Comparison of ENCODE assay signal across 16 cellular contexts in genomic region chr10:26407406-26407969, GRCh38. TPM values are rescaled to one million over a fixed set of nuclear protein-coding genes. Genes with fewer than 3 reads are reported as not detected.
DNase-seq lines count a peak whose midpoint lies in the region; ATAC-seq, FAIRE-seq and TF ChIP-seq lines count a peak whose summit lies in the region.
"Had no signal": no experiment of that assay in that cellular context is flagged by ENCODE, and none has a peak within 500 bp of the region (broad histone marks: within the 10 kb centered on the region; RNA-seq: fewer than 3 reads in every experiment).

No MANE protein-coding gene starts in this region.

- TF ChIP-seq CTCF in CD8-positive, alpha-beta T cell (IDR thresholded peaks at IDR 0.05), result no peak
- TF ChIP-seq CTCF in HFFc6 (IDR thresholded peaks at IDR 0.05), result no peak
- no peak for TF ChIP-seq CTCF in GM12878 (IDR thresholded peaks at IDR 0.05 in 2 of 3, conservative IDR thresholded peaks at IDR 0.05 in 1 of 3; ENCODE audit: control insufficient read depth in 2 of 3, extremely low read depth in 1 of 3, insufficient read depth in 1 of 3, low read depth in 3 of 3, low read length in 3 of 3)

- no peaks in the 10 kb centered on the region for H3K27me3 Mint-ChIP-seq in CD8-positive, alpha-beta T cell (ENCODE audit: low read depth)
- H3K27me3 Mint-ChIP-seq in HFFc6 (ENCODE audit: insufficient read depth), result no peaks in the 10 kb centered on the region
- peaks cover 21% of the 10 kb centered on the region for H3K27me3 Mint-ChIP-seq in activated CD4-positive, alpha-beta T cell treated with anti-CD3 and anti-CD28 coated beads, Interleukin-2, amount 10 ng/mL, durations not matched to agents 24 days and 14 days
- H3K27me3 Mint-ChIP-seq: T-cell had no signal

- SMC1A ChIA-PET in GM12878 (lab: Charles Lee; ENCODE audit: uncharacterized antibody, unreplicated experiment), result interaction anchor here (0.8 to 10.0 kb wide), 7 partner anchors 10 to 1838 kb away, joined by 3 to 69 read pairs (median 8); no protein-coding TSS in a partner anchor

- H3K27me3 ChIP-seq in CD8-positive, alpha-beta T cell (ENCODE audit: insufficient read depth, low read length), result no peaks in the 10 kb centered on the region
- no peaks in the 10 kb centered on the region for H3K27me3 ChIP-seq in GM12878 (replicated peaks in 1 of 2; ENCODE audit: control insufficient read depth in 2 of 2, insufficient read depth in 2 of 2, low read length in 1 of 2)
- H3K27me3 ChIP-seq in mesendoderm (ENCODE audit: insufficient read depth, low read length, poor library complexity), result no peaks in the 10 kb centered on the region

- no peaks in the 10 kb centered on the region for H3K36me3 Mint-ChIP-seq in CD8-positive, alpha-beta T cell
- H3K36me3 Mint-ChIP-seq in HFFc6 (ENCODE audit: low read depth), result no peaks in the 10 kb centered on the region
- no peaks in the 10 kb centered on the region for H3K36me3 Mint-ChIP-seq in activated CD4-positive, alpha-beta T cell treated with anti-CD3 and anti-CD28 coated beads, Interleukin-2, amount 10 ng/mL, durations not matched to agents 24 days and 14 days (ENCODE audit: low read depth)
- H3K36me3 Mint-ChIP-seq: T-cell had no signal

- no peak overlapping the region for H3K23ac ChIP-seq in mesendoderm (ENCODE audit: low read length)

- no peak overlapping the region for H2AK5ac ChIP-seq in mesendoderm (ENCODE audit: low read length)

- H4K8ac ChIP-seq in mesendoderm (ENCODE audit: low read depth, low read length), result no peak overlapping the region

- H2AFZ ChIP-seq in GM12878 (ENCODE audit: control insufficient read depth, low read depth, low read length), result peak overlapping the region; percentile 21; the same call in 1 of the 2 replicates

- H3K4me1 Mint-ChIP-seq in CD8-positive, alpha-beta T cell (ENCODE audit: low read depth), result peaks cover 3% of the 10 kb centered on the region
- peaks cover 17% of the 10 kb centered on the region for H3K4me1 Mint-ChIP-seq in HFFc6 (ENCODE audit: low read depth)
- H3K4me1 Mint-ChIP-seq in activated CD4-positive, alpha-beta T cell treated with anti-CD3 and anti-CD28 coated beads, Interleukin-2, amount 10 ng/mL, durations not matched to agents 24 days and 14 days, result no peaks in the 10 kb centered on the region

- no peak overlapping the region for H3K27ac ChIP-seq in CD8-positive, alpha-beta T cell (ENCODE audit: low read depth, low read length)
- H3K27ac ChIP-seq in GM12878 (ENCODE audit: control insufficient read depth, insufficient read depth) (no peak overlapping the region), mesendoderm (ENCODE audit: low read depth, low read length) (no peak overlapping the region)
- H3K27ac ChIP-seq: thoracic aorta had no signal

- H3K4me2 ChIP-seq in GM12878 (ENCODE audit: control insufficient read depth, insufficient read depth) (no peak overlapping the region), mesendoderm (ENCODE audit: low read length) (no peak overlapping the region)

- POLR2A ChIA-PET in CD8-positive, alpha-beta T cell (lab: Charles Lee), result interaction anchor here (0.6 to 0.8 kb wide), 2 partner anchors 121 to 145 kb away, joined by 3 read pairs; no protein-coding TSS in a partner anchor
- POLR2A ChIA-PET in GM12878 (lab: Charles Lee), result interaction anchor here (1.4 kb wide), 1 partner anchor 23 kb away, joined by 8 read pairs; no protein-coding TSS in a partner anchor

- TF ChIP-seq POLR2A in GM12878 (IDR thresholded peaks at IDR 0.05; ENCODE audit: low read depth, low read length), result no peak

- no peak overlapping the region for H3K9ac ChIP-seq in GM12878 (ENCODE audit: control insufficient read depth, insufficient read depth, low read length)
- H3K9ac ChIP-seq in mesendoderm (ENCODE audit: low read length), result no peak overlapping the region

- H3K79me2 ChIP-seq in GM12878 (ENCODE audit: control insufficient read depth, insufficient read depth, low read length), result no peaks in the 10 kb centered on the region
- no peaks in the 10 kb centered on the region for H3K79me2 ChIP-seq in mesendoderm (ENCODE audit: control insufficient read depth, insufficient read depth, low read length)

- no peak for DNase-seq in CD8-positive, alpha-beta T cell
- peak; percentile 93 for DNase-seq in HFFc6
- DNase-seq in GM12878 (ENCODE audit: low read depth, low spot score), result no peak
- DNase-seq in mesendoderm, result peak; percentile 27
- DNase-seq in activated CD4-positive, alpha-beta T cell treated with anti-CD3 and anti-CD28 coated beads, Interleukin-2, amount 10 ng/mL, durations not matched to agents 24 days and 14 days, result no peak
- DNase-seq in GF-D8 (lab: John Stamatoyannopoulos, UW), result no peak
- DNase-seq in DMS153 treated with DMSO at 0.1 percent for 48 hours (lab: John Stamatoyannopoulos, UW; ENCODE audit: unreplicated experiment), result no peak
- DNase-seq: anterior cingulate cortex; NCI-H82; nucleus accumbens; stimulated activated CD4-positive, alpha-beta T cell treated with anti-CD3 and anti-CD28 coated beads, Interleukin-2, amount 100 ng/mL, for 48 hours had no signal

- no peaks in the 10 kb centered on the region for H3K4me1 ChIP-seq in CD8-positive, alpha-beta T cell (ENCODE audit: insufficient read depth, low read length)
- H3K4me1 ChIP-seq in GM12878 (ENCODE audit: control insufficient read depth, insufficient read depth, low read length) (peaks cover 19% of the 10 kb centered on the region), mesendoderm (ENCODE audit: control insufficient read depth, low read depth, low read length) (no peaks in the 10 kb centered on the region)

- H3K9me3 Mint-ChIP-seq in CD8-positive, alpha-beta T cell, result peaks cover 3% of the 10 kb centered on the region
- no peaks in the 10 kb centered on the region; the same call in 1 of the 2 replicates for H3K9me3 Mint-ChIP-seq in HFFc6
- no peaks in the 10 kb centered on the region for H3K9me3 Mint-ChIP-seq in activated CD4-positive, alpha-beta T cell treated with anti-CD3 and anti-CD28 coated beads, Interleukin-2, amount 10 ng/mL, durations not matched to agents 24 days and 14 days

- H3K4me3 Mint-ChIP-seq in CD8-positive, alpha-beta T cell, result no peak overlapping the region
- no peak overlapping the region for H3K4me3 Mint-ChIP-seq in HFFc6
- no peak overlapping the region for H3K4me3 Mint-ChIP-seq in activated CD4-positive, alpha-beta T cell treated with anti-CD3 and anti-CD28 coated beads, Interleukin-2, amount 10 ng/mL, durations not matched to agents 24 days and 14 days
- H3K4me3 Mint-ChIP-seq: T-cell had no signal

- BruUV-seq in GM12878 (replicated peaks; lab: Mats Ljungman, UMichigan), result no TSS peak

- no peaks in the 10 kb centered on the region for H3K79me1 ChIP-seq in mesendoderm (ENCODE audit: low read length)

- H2BK120ac ChIP-seq in mesendoderm (ENCODE audit: low read depth, low read length), result no peak overlapping the region

- H3K4me3 ChIP-seq in CD8-positive, alpha-beta T cell (ENCODE audit: low read depth, low read length), result no peak overlapping the region
- H3K4me3 ChIP-seq in GM12878, result no peak overlapping the region
- H3K4me3 ChIP-seq in mesendoderm (ENCODE audit: low read length), result no peak overlapping the region
- H3K4me3 ChIP-seq: thoracic aorta had no signal

- H2BK15ac ChIP-seq in mesendoderm (replicated peaks; ENCODE audit: low read depth), result no peak overlapping the region

- no peak overlapping the region for H2BK5ac ChIP-seq in mesendoderm (ENCODE audit: low read length)

- CTCF ChIA-PET in CD8-positive, alpha-beta T cell (lab: Charles Lee), result interaction anchor here (0.6 to 0.7 kb wide), 2 partner anchors 96 to 747 kb away, joined by 3 read pairs; partner anchors contain the start of gene YME1L1
- CTCF ChIA-PET in GM12878 (lab: Yijun Ruan, JAX), result interaction anchor here (0.6 to 2.7 kb wide), 4 partner anchors 28 to 747 kb away, joined by 3 to 9 read pairs (median 3); no protein-coding TSS in a partner anchor

- no peak for TF ChIP-seq EP300 in GM12878 (IDR thresholded peaks at IDR 0.05; ENCODE audit: borderline replicate concordance in 1 of 2, control insufficient read depth in 1 of 2, low read depth in 2 of 2, low read length in 2 of 2)

- H3K9me3 ChIP-seq in CD8-positive, alpha-beta T cell (ENCODE audit: low read length), result no peaks in the 10 kb centered on the region
- no peaks in the 10 kb centered on the region for H3K9me3 ChIP-seq in GM12878 (replicated peaks; ENCODE audit: control insufficient read depth, insufficient read depth, low read length)
- H3K9me3 ChIP-seq: thoracic aorta had no signal

- no peaks in the 10 kb centered on the region for H4K20me1 ChIP-seq in GM12878 (ENCODE audit: control insufficient read depth, insufficient read depth)

- RAD21 ChIA-PET in GM12878 (lab: Charles Lee; ENCODE audit: unreplicated experiment), result interaction anchor here (3.0 kb wide), 1 partner anchor 149 kb away, joined by 11 read pairs; no protein-coding TSS in a partner anchor

- H3K27ac Mint-ChIP-seq in CD8-positive, alpha-beta T cell, result no peak overlapping the region
- peak overlapping the region; percentile 94 for H3K27ac Mint-ChIP-seq in HFFc6
- no peak overlapping the region for H3K27ac Mint-ChIP-seq in activated CD4-positive, alpha-beta T cell treated with anti-CD3 and anti-CD28 coated beads, Interleukin-2, amount 10 ng/mL, durations not matched to agents 24 days and 14 days
- H3K27ac Mint-ChIP-seq: T-cell had no signal

- intact Hi-C loops in CD8-positive, alpha-beta T cell (cut with DNase I, micrococcal nuclease), result no loop called here
- intact Hi-C loops in GM12878 (cut with micrococcal nuclease; ENCODE audit: unreplicated experiment), result no loop called here
- intact Hi-C loops in activated CD4-positive, alpha-beta T cell treated with anti-CD3 and anti-CD28 coated beads, Interleukin-2, amount 10 ng/mL, durations not matched to agents 24 days and 14 days (cut with micrococcal nuclease), result no loop called here

- peak; percentile 26 for ATAC-seq in CD8-positive, alpha-beta T cell
- ATAC-seq in GM12878, result peak; percentile 21; the same call in 2 of the 3 replicates
- ATAC-seq in GM18502 (IDR thresholded peaks at IDR 0.05; ENCODE audit: poor library complexity, unreplicated experiment), result no peak
- ATAC-seq: T-cell had no signal

- in situ Hi-C loops in GM12878 (cut with MboI), result no loop called here

- FAIRE-seq in GM12878 (lab: Jason Lieb, UNC), result no peak
- FAIRE-seq: endothelial cell of umbilical vein, keratinocyte had no signal

- H3K36me3 ChIP-seq in CD8-positive, alpha-beta T cell (ENCODE audit: insufficient read depth, low read length), result no peaks in the 10 kb centered on the region
- no peaks in the 10 kb centered on the region for H3K36me3 ChIP-seq in GM12878 (ENCODE audit: control insufficient read depth in 2 of 2, insufficient read depth in 2 of 2, low read length in 1 of 2)
- H3K36me3 ChIP-seq in mesendoderm (ENCODE audit: control insufficient read depth, insufficient read depth, low read length), result no peaks in the 10 kb centered on the region
- H3K36me3 ChIP-seq: thoracic aorta had no signal

- H3K4ac ChIP-seq in mesendoderm (ENCODE audit: low read depth, low read length), result no peak overlapping the region

- WGBS in GM12878 (ENCODE audit: insufficient coverage, insufficient replicate concordance, low lambda C conversion rate, missing lambda C conversion rate), result 63% methylated on average over 2 of the region's 2 CpGs
- WGBS in mesendoderm (ENCODE audit: extremely low coverage, insufficient coverage, low lambda C conversion rate), result no CpG with 5 or more reads among the region's 2 CpGs

- no peak overlapping the region for H3K56ac ChIP-seq in mesendoderm (ENCODE audit: low read length)

- H4K5ac ChIP-seq in mesendoderm (ENCODE audit: low read length), result no peak overlapping the region

- no peak for TF ChIP-seq RAD21 in GM12878 (IDR thresholded peaks at IDR 0.05; ENCODE audit: insufficient read depth, low read depth, low read length)

- no peak overlapping the region for H3K18ac ChIP-seq in mesendoderm (ENCODE audit: low read length)

RNA-seq across cellular contexts. Expression of gene APBB1IP, which starts 30.7 kb away (rescaled TPM):
- 10 to 100 TPM; 36.4 to 36.8 TPM for total RNA-seq in CD8-positive, alpha-beta T cell
- total RNA-seq in HFFc6 (2021; fragmentation: NEBNext Ultra II Directional; extraction: Animal tissue kit (Norgen Biotek cat#: 25700)), result 10 to 100 TPM; 30.7 to 37.6 (median 35.5) TPM
- 95.1 and 97.5 TPM in 2 replicates for total RNA-seq in GM12878 (2013; cell fraction: nucleolus; rRNA removed)
- total RNA-seq in GM12878 (2014; rRNA removed) (14.7 and 14.8 TPM in 2 replicates), GM12878 (2014; rRNA removed; fragmentation: Illumina TruSeq; extraction: Trizol) (18.2 and 20.0 TPM in 2 replicates), GM12878 (2021) (67.0 and 67.4 TPM in 2 replicates)
- 26.8 TPM for polyA plus RNA-seq in GM12878 (2011; ENCODE audit: low read depth)
- polyA plus RNA-seq in GM12878 (2011; rRNA removed) (10.6 and 12.5 TPM in 2 replicates), GM12878 (2014; fragmentation: Illumina TruSeq; extraction: Trizol) (66.0 and 74.0 TPM in 2 replicates), GM12878 (2014; fragmentation: Nextera tagmentation; extraction: Ambion mirVana) (10 to 100 TPM in 1 of 2 experiments, 1 to 10 TPM in 1; 7.3 to 11.4 TPM), GM12878 (2014; rRNA removed) (21.5 and 28.1 TPM in 2 replicates), GM12878 (2016; fragmentation: Nextera tagmentation; extraction: Ambion mirVana) (10 to 100 TPM; 23.7 to 30.2 TPM)
- 9.7 and 14.3 TPM in 2 replicates for polyA plus RNA-seq in GM12878 (2011; cell fraction: cytosol; rRNA removed)
- 20.7 and 24.7 TPM in 2 replicates for polyA plus RNA-seq in GM12878 (2011; cell fraction: nucleus; rRNA removed)
- polyA plus RNA-seq in GM12878 (2012), result 62.2 and 64.8 TPM in 2 replicates
- polyA minus RNA-seq in GM12878 (2011; rRNA and poly(A)+ RNA removed), result 18.3 and 29.0 TPM in 2 replicates
- 13.4 and 15.7 TPM in 2 replicates for polyA minus RNA-seq in GM12878 (2011; cell fraction: cytosol; rRNA and poly(A)+ RNA removed)
- polyA minus RNA-seq in GM12878 (2011; cell fraction: nucleus; rRNA and poly(A)+ RNA removed), result 30.6 and 41.9 TPM in 2 replicates
- 0.11 TPM for polyA plus RNA-seq in mesendoderm (2013, experiment 1 of 2)
- polyA plus RNA-seq in mesendoderm (2013, experiment 2 of 2), result 0.06 TPM
- 40.0 and 41.3 TPM in 2 replicates for total RNA-seq in activated CD4-positive, alpha-beta T cell treated with anti-CD3 and anti-CD28 coated beads, Interleukin-2, amount 10 ng/mL, durations not matched to agents 24 days and 14 days
- total RNA-seq: endothelial cell of umbilical vein had no signal
- polyA plus RNA-seq: endothelial cell of umbilical vein, keratinocyte had no signal

Comparison
In these comparisons a context has a peak if more than half of its experiments do, and no peak if none do; other contexts are left out.
1. DNase-seq: peak in HFFc6 (single experiment) and mesendoderm (single experiment); none in CD8-positive, alpha-beta T cell (0 of 7), GM12878 (single experiment), activated CD4-positive, alpha-beta T cell treated with anti-CD3 and anti-CD28 coated beads, Interleukin-2, amount 10 ng/mL, durations not matched to agents 24 days and 14 days (single experiment), GF-D8 (single experiment) and DMS153 treated with DMSO at 0.1 percent for 48 hours (single experiment).